ENCODE assay signal across 12 cellular contexts in the genomic region with DNA sequence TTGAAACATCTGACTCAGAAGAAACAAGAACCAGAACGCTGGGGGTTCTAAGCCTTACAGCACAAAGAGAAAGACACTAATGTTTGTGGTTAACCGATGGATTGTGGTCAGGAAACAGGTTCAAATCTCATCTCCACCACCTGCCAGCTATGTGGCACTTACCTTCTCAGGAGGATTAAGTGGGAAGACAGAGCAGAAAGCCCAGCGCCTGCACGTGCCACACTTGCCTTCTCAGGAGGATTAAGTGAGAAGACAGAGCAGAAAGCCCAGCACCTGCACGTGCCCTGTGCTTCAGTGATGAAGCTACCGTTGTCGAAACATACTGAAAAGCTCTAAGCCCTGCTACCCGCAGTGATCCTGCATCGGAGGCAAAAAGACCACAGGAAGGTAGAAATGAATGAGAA.
A peak's percentile ranks its signal among the peaks of the same experiment; 100 is the strongest.
DNase-seq lines count a peak whose midpoint lies in the region; ATAC-seq and TF ChIP-seq lines count a peak whose summit lies in the region.
"Had no signal": no experiment of that assay in that cellular context is flagged by ENCODE, and none has a peak within 500 bp of the region (broad histone marks: within the 10 kb centered on the region; RNA-seq: fewer than 3 reads in every experiment).

No MANE protein-coding gene starts in this region.

- in situ Hi-C loops in gastrocnemius medialis (cut with MboI; ENCODE audit: low sequenced_read_pairs in 4 of 4), result loop anchor here in 1 of 4 donors (10.0 kb wide), 1 partner anchor 86 kb away; the partner anchor contains the start of gene NXN

- intact Hi-C loops in gastrocnemius medialis (cut with DNase I; ENCODE audit: low total_unique reads), result no loop called here

- H3K36me3 Mint-ChIP-seq in T-helper 2 cell treated with Interferon-gamma antibody and Interleukin-4, amounts not matched to agents 5 μg/mL and 100 μg/mL, for 36 hours (ENCODE audit: low read depth), result no peaks in the 10 kb centered on the region
- H3K36me3 Mint-ChIP-seq: T-cell had no signal

- no peaks in the 10 kb centered on the region for H3K9me3 Mint-ChIP-seq in T-helper 2 cell treated with Interferon-gamma antibody and Interleukin-4, amounts not matched to agents 5 μg/mL and 100 μg/mL, for 36 hours
- H3K9me3 Mint-ChIP-seq: T-cell had no signal

- ATAC-seq in gastrocnemius medialis, result no peak

- no peak overlapping the region for H3K4me3 ChIP-seq in gastrocnemius medialis

- TF ChIP-seq CTCF in gastrocnemius medialis (IDR thresholded peaks at IDR 0.05 in 4 of 5, conservative IDR thresholded peaks at IDR 0.05 in 1 of 5), result no peak

- peaks cover 2% of the 10 kb centered on the region for H3K27me3 Mint-ChIP-seq in T-helper 2 cell treated with Interferon-gamma antibody and Interleukin-4, amounts not matched to agents 5 μg/mL and 100 μg/mL, for 36 hours (ENCODE audit: low read depth)

- no peaks in the 10 kb centered on the region for H3K9me3 ChIP-seq in gastrocnemius medialis

- no peaks in the 10 kb centered on the region for H3K27me3 ChIP-seq in gastrocnemius medialis

- H3K36me3 ChIP-seq in gastrocnemius medialis, result no peaks in the 10 kb centered on the region

- H3K27ac ChIP-seq in gastrocnemius medialis, result peak overlapping the region; percentile 34 to 99 (median 94)
- H3K27ac ChIP-seq: KMS-11 had no signal

- TF ChIP-seq POLR2A in gastrocnemius medialis (IDR thresholded peaks at IDR 0.05), result no peak

- H3K4me1 ChIP-seq in gastrocnemius medialis, result peaks cover 12 to 20% of the 10 kb centered on the region in 2 donors

- peak; percentile 13 for DNase-seq in activated naive CD4-positive, alpha-beta T cell treated with Interleukin-2 at 50 U/mL for 16 hours
- DNase-seq in activated naive CD4-positive, alpha-beta T cell (lab: John Stamatoyannopoulos, UW), result no peak
- DNase-seq in MV-4-11 (lab: John Stamatoyannopoulos, UW) (peak; percentile 52), gastrocnemius medialis (no peak), GM19238 (ENCODE audit: insufficient read length, low spot score) (no peak), OCI-M1 (lab: John Stamatoyannopoulos, UW) (no peak)
- DNase-seq in activated CD8-positive, alpha-beta memory T cell treated with anti-CD3 and anti-CD28 coated beads, Interleukin-2, amount 50 U/mL, for 48 hours, result peak; percentile 55
- DNase-seq in T-helper 2 cell treated with Interferon-gamma antibody and Interleukin-4, amounts not matched to agents 5 μg/mL and 100 μg/mL, for 36 hours (ENCODE audit: low spot score), result no peak
- DNase-seq: amygdala, mesenchymal stem cell had no signal

- peaks cover 3% of the 10 kb centered on the region for H3K4me1 Mint-ChIP-seq in T-helper 2 cell treated with Interferon-gamma antibody and Interleukin-4, amounts not matched to agents 5 μg/mL and 100 μg/mL, for 36 hours (ENCODE audit: low read depth)

- no peak overlapping the region for H3K4me3 Mint-ChIP-seq in T-helper 2 cell treated with Interferon-gamma antibody and Interleukin-4, amounts not matched to agents 5 μg/mL and 100 μg/mL, for 36 hours
- H3K4me3 Mint-ChIP-seq: T-cell had no signal

- H3K27ac Mint-ChIP-seq in T-helper 2 cell treated with Interferon-gamma antibody and Interleukin-4, amounts not matched to agents 5 μg/mL and 100 μg/mL, for 36 hours, result no peak overlapping the region
- H3K27ac Mint-ChIP-seq: T-cell had no signal

Comparison
In these comparisons a context has a peak if more than half of its experiments do, and no peak if none do; other contexts are left out.
1. DNase-seq: peak in activated naive CD4-positive, alpha-beta T cell treated with Interleukin-2 at 50 U/mL for 16 hours (single experiment), MV-4-11 (single experiment) and activated CD8-positive, alpha-beta memory T cell treated with anti-CD3 and anti-CD28 coated beads, Interleukin-2, amount 50 U/mL, for 48 hours (single experiment); none in activated naive CD4-positive, alpha-beta T cell (0 of 4), gastrocnemius medialis (0 of 2), T-helper 2 cell treated with Interferon-gamma antibody and Interleukin-4, amounts not matched to agents 5 μg/mL and 100 μg/mL, for 36 hours (single experiment), GM19238 (single experiment) and OCI-M1 (single experiment).